1 cellular context compared by ENCODE assay signal in the genomic region with DNA sequence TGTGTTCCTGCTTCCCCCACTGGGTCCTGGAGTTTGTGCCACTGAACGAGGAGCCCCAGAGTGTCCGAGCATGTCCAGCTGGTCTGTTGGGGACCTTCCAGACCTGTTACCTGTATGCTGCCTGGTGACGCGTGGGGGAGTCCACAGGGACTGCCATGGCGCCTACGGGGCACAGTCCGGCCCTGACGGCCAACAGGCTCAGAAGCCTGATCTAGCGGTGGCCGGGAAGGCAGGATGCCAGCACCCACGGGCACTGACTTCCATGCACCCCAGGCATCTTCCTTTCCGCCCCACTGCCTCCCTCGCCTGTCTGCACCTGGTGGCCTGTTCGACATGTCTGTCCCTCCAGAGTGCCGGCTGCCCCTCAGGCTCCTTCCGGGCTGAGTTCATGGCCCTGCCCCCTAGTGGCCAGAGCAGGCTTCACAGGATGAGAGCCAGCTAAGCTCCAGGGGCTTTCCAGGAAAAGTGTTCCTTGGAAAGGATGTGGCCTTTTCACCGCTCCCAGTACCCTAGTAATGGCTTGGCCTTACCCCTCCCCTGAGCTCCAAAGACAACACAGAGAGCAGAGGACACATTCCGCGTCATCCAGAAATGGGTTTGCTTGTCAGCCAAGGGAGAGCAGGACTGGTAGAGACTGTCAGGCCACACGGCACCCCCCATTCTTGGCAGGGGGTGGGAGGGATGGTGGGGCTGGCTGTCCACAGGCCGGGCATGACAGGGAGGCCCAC.
TF ChIP-seq lines count a peak whose summit lies in the region.

No MANE protein-coding gene starts in this region.

TF ChIP-seq in SK-N-SH treated with all-trans-retinoic acid at 6 μM for 48 hours, 23 proteins besides CTCF, POLR2A, EP300 and RAD21 (continued from another document):
- no peak for TF ChIP-seq SNAI2 (CRISPR knock-in tag; IDR thresholded peaks at IDR 0.05)
- no peak for TF ChIP-seq ZNF565 (CRISPR knock-in tag; conservative IDR thresholded peaks at IDR 0.05; ENCODE audit: low read depth)
- no peak for TF ChIP-seq ESRRG (CRISPR knock-in tag; IDR thresholded peaks at IDR 0.05)
- TF ChIP-seq ZNF70 (CRISPR knock-in tag; IDR thresholded peaks at IDR 0.05): no peak
- TF ChIP-seq ISL1 (CRISPR knock-in tag; IDR thresholded peaks at IDR 0.05): no peak
- no peak for TF ChIP-seq ZFP3 (CRISPR knock-in tag; IDR thresholded peaks at IDR 0.05)
- TF ChIP-seq, protein P1, sequence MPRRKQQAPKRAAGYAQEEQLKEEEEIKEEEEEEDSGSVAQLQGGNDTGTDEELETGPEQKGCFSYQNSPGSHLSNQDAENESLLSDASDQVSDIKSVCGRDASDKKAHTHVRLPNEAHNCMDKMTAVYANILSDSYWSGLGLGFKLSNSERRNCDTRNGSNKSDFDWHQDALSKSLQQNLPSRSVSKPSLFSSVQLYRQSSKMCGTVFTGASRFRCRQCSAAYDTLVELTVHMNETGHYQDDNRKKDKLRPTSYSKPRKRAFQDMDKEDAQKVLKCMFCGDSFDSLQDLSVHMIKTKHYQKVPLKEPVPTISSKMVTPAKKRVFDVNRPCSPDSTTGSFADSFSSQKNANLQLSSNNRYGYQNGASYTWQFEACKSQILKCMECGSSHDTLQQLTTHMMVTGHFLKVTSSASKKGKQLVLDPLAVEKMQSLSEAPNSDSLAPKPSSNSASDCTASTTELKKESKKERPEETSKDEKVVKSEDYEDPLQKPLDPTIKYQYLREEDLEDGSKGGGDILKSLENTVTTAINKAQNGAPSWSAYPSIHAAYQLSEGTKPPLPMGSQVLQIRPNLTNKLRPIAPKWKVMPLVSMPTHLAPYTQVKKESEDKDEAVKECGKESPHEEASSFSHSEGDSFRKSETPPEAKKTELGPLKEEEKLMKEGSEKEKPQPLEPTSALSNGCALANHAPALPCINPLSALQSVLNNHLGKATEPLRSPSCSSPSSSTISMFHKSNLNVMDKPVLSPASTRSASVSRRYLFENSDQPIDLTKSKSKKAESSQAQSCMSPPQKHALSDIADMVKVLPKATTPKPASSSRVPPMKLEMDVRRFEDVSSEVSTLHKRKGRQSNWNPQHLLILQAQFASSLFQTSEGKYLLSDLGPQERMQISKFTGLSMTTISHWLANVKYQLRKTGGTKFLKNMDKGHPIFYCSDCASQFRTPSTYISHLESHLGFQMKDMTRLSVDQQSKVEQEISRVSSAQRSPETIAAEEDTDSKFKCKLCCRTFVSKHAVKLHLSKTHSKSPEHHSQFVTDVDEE (CRISPR knock-in tag; IDR thresholded peaks at IDR 0.05): no peak
TF ChIP-seq in SK-N-SH treated with all-trans-retinoic acid at 6 μM for 48 hours: peak in this region for 0.
